Comparison of ENCODE assay signal across 1 cellular context in genomic region chr16:28879841-28880588, GRCh38.
TF ChIP-seq lines count a peak whose summit lies in the region.

No MANE protein-coding gene starts in this region.

TF ChIP-seq in K562, 482 proteins besides CTCF, POLR2A, EP300 and RAD21 (continued from another document and continues in another):
- TF ChIP-seq FOXO4 (CRISPR knock-in tag; IDR thresholded peaks at IDR 0.05): no peak
- TF ChIP-seq ETS1 (conservative IDR thresholded peaks at IDR 0.05; ENCODE audit: control insufficient read depth, low read depth, low read length): 0 out of 2 replicates have a peak, but pooled peaks have one; percentile 2
- no peak for TF ChIP-seq HNRNPH1 (optimal IDR thresholded peaks at IDR 0.05; ENCODE audit: low read depth, low read length)
- TF ChIP-seq BRD9 (IDR thresholded peaks at IDR 0.05; ENCODE audit: low read depth, partially characterized antibody): no peak
- TF ChIP-seq TAF9B (IDR thresholded peaks at IDR 0.05; ENCODE audit: partially characterized antibody): no peak
- TF ChIP-seq MGA (IDR thresholded peaks at IDR 0.05): peak; percentile 100
- peak; percentile 59 for TF ChIP-seq USF1 (CRISPR knock-in tag; IDR thresholded peaks at IDR 0.05)
- TF ChIP-seq ZBTB2 (IDR thresholded peaks at IDR 0.05): 0 out of 2 replicates have a peak, but pooled peaks have one; percentile 12
- no peak for TF ChIP-seq STAG1 (CRISPR knock-in tag; IDR thresholded peaks at IDR 0.05; ENCODE audit: borderline replicate concordance)
- TF ChIP-seq ZC3H8 (IDR thresholded peaks at IDR 0.05): no peak
- TF ChIP-seq CREB3L1 (IDR thresholded peaks at IDR 0.05; ENCODE audit: borderline replicate concordance, low read depth): peak; percentile 63; the same call in 1 of the 2 replicates
- no peak for TF ChIP-seq CHD2 (IDR thresholded peaks at IDR 0.05; ENCODE audit: low read depth, low read length)
- TF ChIP-seq E2F1 (CRISPR knock-in tag; IDR thresholded peaks at IDR 0.05): peak; percentile 74; the same call in 1 of the 2 replicates
- no peak for TF ChIP-seq ZNF407 (IDR thresholded peaks at IDR 0.05; ENCODE audit: low read depth)
- TF ChIP-seq TFE3 (CRISPR knock-in tag; IDR thresholded peaks at IDR 0.05): no peak
